ENCODE assay signal across 35 cellular contexts in genomic region chr5:44830951-44831350, GRCh38.
"Had no signal": no experiment of that assay in that cellular context is flagged by ENCODE, and none has a peak within 500 bp of the region (broad histone marks: within the 10 kb centered on the region; RNA-seq: fewer than 3 reads in every experiment).

No MANE protein-coding gene starts in this region.

- H3K4me3 ChIP-seq: MG63 had no signal

- H3K4me2 ChIP-seq: KMS-11 had no signal

- H3K27ac ChIP-seq: KMS-11 had no signal

- H3K27me3 ChIP-seq: MG63 had no signal

- H3K9ac ChIP-seq: KMS-11 had no signal

- DNase-seq: Karpas-422, Kasumi-1, KG1, MG63, MM.1S, MV-4-11, NCI-H1048, NCI-H1092, NCI-H1092 treated with DMSO at 0.1 percent for 48 hours, NCI-H1105, NCI-H1105 treated with DMSO at 0.1 percent for 48 hours, NCI-H1417, NCI-H1417 treated with DMSO at 0.1 percent for 48 hours, NCI-H1436, NCI-H1436 treated with DMSO at 0.1 percent for 48 hours, NCI-H146, NCI-H1694, NCI-H1694 treated with DMSO at 0.1 percent for 48 hours, NCI-H187, NCI-H187 treated with DMSO at 0.1 percent for 48 hours, NCI-H1930, NCI-H2029, NCI-H2029 treated with DMSO at 0.1 percent for 48 hours, NCI-H2081, NCI-H2081 treated with DMSO at 0.1 percent for 48 hours, NCI-H2107, NCI-H2171, NCI-H2171 treated with DMSO at 0.1 percent for 48 hours, NCI-H2227 treated with DMSO at 0.1 percent for 48 hours, NCI-H226, NCI-H345, NCI-H446, NCI-H446 treated with DMSO at 0.1 percent for 48 hours, NCI-H510A had no signal

- H3K9me3 ChIP-seq: MG63 had no signal
